ENCODE assay signal across 26 cellular contexts in the genomic region with DNA sequence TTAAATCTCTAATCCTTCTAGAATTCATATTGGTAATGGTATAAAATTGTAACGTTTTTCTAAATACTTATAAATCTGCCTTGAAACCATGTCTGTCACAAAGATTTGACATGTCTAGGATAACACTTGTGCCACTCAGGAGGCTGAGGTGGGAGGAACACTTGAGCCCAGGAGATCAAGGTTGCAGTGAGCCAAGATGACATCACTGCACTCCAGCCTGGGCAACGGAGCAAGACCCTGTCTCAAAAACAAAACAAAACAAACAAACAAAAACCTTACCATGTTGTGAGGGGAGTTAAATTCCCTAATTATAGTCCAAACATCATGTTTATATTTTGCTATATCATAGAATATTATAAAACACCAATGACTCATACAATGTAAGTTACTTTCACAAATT.
"Had no signal": no experiment of that assay in that cellular context is flagged by ENCODE, and none has a peak within 500 bp of the region (broad histone marks: within the 10 kb centered on the region; RNA-seq: fewer than 3 reads in every experiment).

No MANE protein-coding gene starts in this region.

- H3K27ac ChIP-seq: neural progenitor cell, ovary, parathyroid adenoma, psoas muscle, right lobe of liver, sigmoid colon, stomach, thoracic aorta, thyroid gland, tibial nerve, upper lobe of left lung, vagina had no signal

- H3K9me3 ChIP-seq: ovary, psoas muscle, right lobe of liver, sigmoid colon, stomach, thoracic aorta, thyroid gland, tibial nerve, upper lobe of left lung, vagina had no signal

- FAIRE-seq: small intestine, urothelium cell line had no signal

- DNase-seq: natural killer cell; occipital lobe; ovary; posterior cingulate gyrus; psoas muscle; right cardiac atrium; right lobe of liver; sigmoid colon; small intestine; stimulated activated CD4-positive, alpha-beta T cell treated with anti-CD3 and anti-CD28 coated beads, Interleukin-15, amount 100 ng/mL, for 24 hours; stimulated activated CD4-positive, alpha-beta T cell treated with anti-CD3 and anti-CD28 coated beads, Interleukin-2, amount 100 ng/mL, for 24 hours; stimulated activated CD4-positive, alpha-beta T cell treated with anti-CD3 and anti-CD28 coated beads, Interleukin-2, amount 100 ng/mL, for 48 hours; stimulated activated CD4-positive, alpha-beta T cell treated with anti-CD3 and anti-CD28 coated beads, Interleukin-4, amount 100 ng/mL, for 24 hours; stimulated activated naive B cell treated with anti-CD40 and anti-IgM and Interleukin-4, amounts not matched to agents 10 μg/mL and 1 μg/mL and 100 μg/mL, for 72 hours; stimulated activated naive CD4-positive, alpha-beta T cell treated with Interleukin-2 at 50 U/mL for 16 hours; stomach; trophoblast cell; upper lobe of left lung had no signal

- ATAC-seq: natural killer cell; psoas muscle; right cardiac atrium; right lobe of liver; stimulated activated effector memory CD8-positive, alpha-beta T cell treated with anti-CD3 and anti-CD28 coated beads, Interleukin-12 subunit alpha, Interleukin-12 subunit beta, amount 100 ng/mL, for 72 hours; stimulated activated naive B cell treated with anti-CD40 and anti-IgM and Interleukin-4, amounts not matched to agents 10 μg/mL and 1 μg/mL and 100 μg/mL, for 72 hours had no signal

- H3K36me3 ChIP-seq: neural progenitor cell, ovary, right lobe of liver, sigmoid colon, stomach, thoracic aorta, thyroid gland, tibial nerve, upper lobe of left lung, vagina had no signal

- H3K4me1 ChIP-seq: neural progenitor cell, parathyroid adenoma, psoas muscle, sigmoid colon, stomach, thyroid gland, tibial nerve, upper lobe of left lung, vagina had no signal

- H3K4me3 ChIP-seq: neural progenitor cell, ovary, psoas muscle, right lobe of liver, sigmoid colon, stomach, thoracic aorta, thyroid gland, tibial nerve, upper lobe of left lung, vagina had no signal
